11 cellular contexts compared by ENCODE assay signal in the genomic region with DNA sequence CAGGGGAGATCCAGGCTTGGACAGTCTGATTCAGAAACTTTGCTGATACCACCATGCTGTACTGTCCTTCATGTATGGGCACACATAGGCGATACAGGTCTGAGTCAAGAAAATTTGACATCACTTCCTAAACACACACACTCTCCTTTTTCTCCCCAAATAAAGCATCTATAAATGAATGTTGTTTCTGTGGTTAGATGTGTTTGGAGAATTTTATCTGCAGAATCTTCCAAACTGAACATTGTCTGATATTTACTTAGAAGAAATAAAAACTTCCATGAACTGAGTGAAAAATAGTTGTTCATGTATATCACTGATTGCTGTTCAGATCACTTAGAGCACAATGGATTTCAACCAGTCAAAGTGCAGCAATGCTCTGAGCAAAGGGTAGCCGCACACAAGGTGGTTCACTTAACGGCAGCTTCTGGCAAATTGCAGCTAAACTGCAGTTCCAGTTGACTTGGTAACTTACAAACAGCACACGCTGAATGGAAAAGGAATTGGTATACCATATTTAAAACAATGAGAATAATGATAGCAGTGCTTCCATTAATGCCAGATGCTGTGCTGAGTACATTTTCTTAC. TPM values are rescaled to one million over a fixed set of nuclear protein-coding genes. Genes with fewer than 3 reads are reported as not detected.
DNase-seq lines count a peak whose midpoint lies in the region; ATAC-seq and TF ChIP-seq lines count a peak whose summit lies in the region.
"Had no signal": no experiment of that assay in that cellular context is flagged by ENCODE, and none has a peak within 500 bp of the region (broad histone marks: within the 10 kb centered on the region; RNA-seq: fewer than 3 reads in every experiment).

No MANE protein-coding gene starts in this region.

- H3K27ac ChIP-seq in suprapubic skin: no peak overlapping the region

- no peaks in the 10 kb centered on the region for H3K27me3 Mint-ChIP-seq in stimulated activated naive CD8-positive, alpha-beta T cell treated with anti-CD3 and anti-CD28 coated beads, Interleukin-15, Interleukin-2, amounts not matched to agents 100 ng/mL and 50 ng/mL, for 24 hours

- peaks cover 10% of the 10 kb centered on the region for H3K4me1 ChIP-seq in suprapubic skin

- H3K36me3 Mint-ChIP-seq in stimulated activated naive CD8-positive, alpha-beta T cell treated with anti-CD3 and anti-CD28 coated beads, Interleukin-15, Interleukin-2, amounts not matched to agents 100 ng/mL and 50 ng/mL, for 24 hours (ENCODE audit: low read depth): no peaks in the 10 kb centered on the region

- H3K4me1 Mint-ChIP-seq in stimulated activated naive CD8-positive, alpha-beta T cell treated with anti-CD3 and anti-CD28 coated beads, Interleukin-15, Interleukin-2, amounts not matched to agents 100 ng/mL and 50 ng/mL, for 24 hours (ENCODE audit: low read depth): peaks cover 94% of the 10 kb centered on the region

- ATAC-seq in stimulated activated naive CD8-positive, alpha-beta T cell treated with anti-CD3 and anti-CD28 coated beads, Interleukin-15, Interleukin-2, amounts not matched to agents 100 U/mL and 50 U/mL, for 24 hours: no peak
- ATAC-seq in HG02678 (IDR thresholded peaks at IDR 0.05; ENCODE audit: unreplicated experiment) (peak; percentile 24), HG03565 (IDR thresholded peaks at IDR 0.05; ENCODE audit: unreplicated experiment) (peak; percentile 12)

- no peaks in the 10 kb centered on the region for H3K9me3 Mint-ChIP-seq in stimulated activated naive CD8-positive, alpha-beta T cell treated with anti-CD3 and anti-CD28 coated beads, Interleukin-15, Interleukin-2, amounts not matched to agents 100 ng/mL and 50 ng/mL, for 24 hours
- H3K9me3 Mint-ChIP-seq: nephron progenitor cell had no signal

- peak overlapping the region; percentile 71 for H3K4me3 Mint-ChIP-seq in stimulated activated naive CD8-positive, alpha-beta T cell treated with anti-CD3 and anti-CD28 coated beads, Interleukin-15, Interleukin-2, amounts not matched to agents 100 ng/mL and 50 ng/mL, for 24 hours
- H3K4me3 Mint-ChIP-seq: nephron progenitor cell had no signal

- no peaks in the 10 kb centered on the region for H3K36me3 ChIP-seq in suprapubic skin

- H3K27ac Mint-ChIP-seq in stimulated activated naive CD8-positive, alpha-beta T cell treated with anti-CD3 and anti-CD28 coated beads, Interleukin-15, Interleukin-2, amounts not matched to agents 100 ng/mL and 50 ng/mL, for 24 hours: peak overlapping the region; percentile 99
- H3K27ac Mint-ChIP-seq: nephron progenitor cell had no signal

- no peak for DNase-seq in stimulated activated naive CD8-positive, alpha-beta T cell treated with anti-CD3 and anti-CD28 coated beads, Interleukin-15, Interleukin-2, amounts not matched to agents 100 U/mL and 50 U/mL, for 24 hours
- DNase-seq in NAMALWA (ENCODE audit: low spot score) (no peak), NCI-H146 (lab: John Stamatoyannopoulos, UW) (no peak), GDM1 (lab: John Stamatoyannopoulos, UW) (no peak), suprapubic skin (ENCODE audit: low spot score in 2 of 2) (no peak)
- DNase-seq: AML-193, NCI-H2171 treated with DMSO at 0.1 percent for 48 hours, nephron progenitor cell had no signal

- WGBS in suprapubic skin: 76% methylated on average over 4 of the region's 4 CpGs

- no peak for TF ChIP-seq CTCF in suprapubic skin (IDR thresholded peaks at IDR 0.05)

- TF ChIP-seq POLR2A in suprapubic skin (IDR thresholded peaks at IDR 0.05): no peak

- no peak for TF ChIP-seq EP300 in suprapubic skin (IDR thresholded peaks at IDR 0.05)

- no peaks in the 10 kb centered on the region for H3K27me3 ChIP-seq in suprapubic skin

- H3K9me3 ChIP-seq in suprapubic skin: no peaks in the 10 kb centered on the region

- no peak overlapping the region for H3K4me3 ChIP-seq in suprapubic skin

RNA-seq across cellular contexts. Expression of gene AGFG1, which starts 10.0 kb away (rescaled TPM):
- total RNA-seq in suprapubic skin: 10 to 100 TPM; 41.0 to 60.3 (median 55.0) TPM
